ENCODE assay signal across 15 cellular contexts in genomic region chr10:86437447-86437846, GRCh38.
"Had no signal": no experiment of that assay in that cellular context is flagged by ENCODE, and none has a peak within 500 bp of the region (broad histone marks: within the 10 kb centered on the region; RNA-seq: fewer than 3 reads in every experiment).

No MANE protein-coding gene starts in this region.

- DNase-seq: activated CD4-positive, alpha-beta T cell treated with anti-CD3 and anti-CD28 coated beads, Interleukin-2, amount 50 U/mL, for 1 hour; activated naive CD4-positive, alpha-beta T cell treated with anti-CD3 and anti-CD28 coated beads, Interleukin-2, amount 50 U/mL, for 16 hours; adrenal gland; caudate nucleus; hippocampal formation; kidney glomerular epithelial cell; midbrain; ovary; tibial artery; uterus had no signal

- H3K36me3 ChIP-seq: ovary, uterus had no signal

- H3K27me3 ChIP-seq: adrenal gland, ovary, tibial artery, uterus had no signal

- H3K9me3 ChIP-seq: adrenal gland, ovary, tibial artery, uterus had no signal

- ATAC-seq: activated CD4-positive, CD25-positive, alpha-beta regulatory T cell treated with anti-CD3 and anti-CD28 coated beads, Interleukin-2, amount 50 U/mL, for 24 hours; esophagus mucosa; stimulated activated effector memory CD8-positive, alpha-beta T cell treated with anti-CD3 and anti-CD28 coated beads, Interleukin-12 subunit alpha, Interleukin-12 subunit beta, amount 100 ng/mL, for 72 hours had no signal

- H3K27ac Mint-ChIP-seq: stimulated activated effector memory CD8-positive, alpha-beta T cell treated with anti-CD3 and anti-CD28 coated beads, Interleukin-12 subunit alpha, Interleukin-12 subunit beta, amount 100 ng/mL, for 72 hours had no signal

- H3K27ac ChIP-seq: adrenal gland, ovary, tibial artery, uterus had no signal

- FAIRE-seq: colon had no signal

- H3K9me3 Mint-ChIP-seq: stimulated activated effector memory CD8-positive, alpha-beta T cell treated with anti-CD3 and anti-CD28 coated beads, Interleukin-12 subunit alpha, Interleukin-12 subunit beta, amount 100 ng/mL, for 72 hours had no signal

- H3K4me3 ChIP-seq: adrenal gland, lung, ovary, tibial artery, uterus had no signal

- H3K4me3 Mint-ChIP-seq: stimulated activated effector memory CD8-positive, alpha-beta T cell treated with anti-CD3 and anti-CD28 coated beads, Interleukin-12 subunit alpha, Interleukin-12 subunit beta, amount 100 ng/mL, for 72 hours had no signal

- H3K4me1 ChIP-seq: uterus had no signal
